ENCODE assay signal across 10 cellular contexts in genomic region chr18:75548353-75548752, GRCh38.
DNase-seq lines count a peak whose midpoint lies in the region; ATAC-seq and TF ChIP-seq lines count a peak whose summit lies in the region.
"Had no signal": no experiment of that assay in that cellular context is flagged by ENCODE, and none has a peak within 500 bp of the region (broad histone marks: within the 10 kb centered on the region; RNA-seq: fewer than 3 reads in every experiment).

No MANE protein-coding gene starts in this region.

- H3K4me1 ChIP-seq in BLaER1 = peaks cover 22% of the 10 kb centered on the region

- peak overlapping the region; percentile 32 for H3K4me2 ChIP-seq in BLaER1

- H3K9me3 ChIP-seq in BLaER1 = no peaks in the 10 kb centered on the region; the same call in 1 of the 2 replicates
- H3K9me3 ChIP-seq: SJSA1 had no signal

- H3K27me3 ChIP-seq in BLaER1 = no peaks in the 10 kb centered on the region
- H3K27me3 ChIP-seq: SJSA1 had no signal

- no peaks in the 10 kb centered on the region for H4K20me1 ChIP-seq in BLaER1

- DNase-seq in GM12865 (ENCODE audit: low read depth) (peak; percentile 26), NCI-H524 treated with DMSO at 0.1 percent for 48 hours (lab: John Stamatoyannopoulos, UW) (peak; percentile 35), ecto neural progenitor cell (ENCODE audit: low spot score) (peak; percentile 62)
- DNase-seq: NCI-H2081 treated with DMSO at 0.1 percent for 48 hours had no signal

- no peak for TF ChIP-seq CTCF in GM12865 (IDR thresholded peaks at IDR 0.05; ENCODE audit: insufficient read depth, low read depth, low read length, missing control alignments)

- ATAC-seq in HG02885 (IDR thresholded peaks at IDR 0.05; ENCODE audit: poor library complexity, unreplicated experiment) (no peak), HG03045 (IDR thresholded peaks at IDR 0.05; ENCODE audit: unreplicated experiment) (no peak), GM19467 (IDR thresholded peaks at IDR 0.05; ENCODE audit: unreplicated experiment) (no peak), esophagus mucosa (no peak)

- no peak overlapping the region for H3K9ac ChIP-seq in BLaER1

- H3K4me3 ChIP-seq in BLaER1 (no peak overlapping the region), GM12865 (ENCODE audit: low read depth, low read length) (no peak overlapping the region)
- H3K4me3 ChIP-seq: SJSA1 had no signal

- no peaks in the 10 kb centered on the region for H3K36me3 ChIP-seq in BLaER1
- H3K36me3 ChIP-seq: SJSA1 had no signal

- no peak overlapping the region for H3K27ac ChIP-seq in BLaER1
- H3K27ac ChIP-seq: SJSA1 had no signal
